Comparison of ENCODE assay signal across 7 cellular contexts in genomic region chr4:41147570-41147969, GRCh38.
DNase-seq lines count a peak whose midpoint lies in the region; ATAC-seq and TF ChIP-seq lines count a peak whose summit lies in the region.
"Not testable (repeated sequence)": the region's sequence is repeated elsewhere in the genome, so short reads cannot be mapped to it uniquely, and the experiment has no call there.

No MANE protein-coding gene starts in this region.

- peak overlapping the region; percentile 31; the same call in 1 of the 2 replicates for H2AK5ac ChIP-seq in IMR-90 (ENCODE audit: low read depth, low read length)
- not testable (repeated sequence) for H2AK5ac ChIP-seq in trophoblast cell (ENCODE audit: low read length)

- not testable (repeated sequence) for H3K27me3 ChIP-seq in IMR-90 (ENCODE audit: control insufficient read depth, insufficient read depth, low read length); fibroblast of lung (ENCODE audit: control insufficient read depth, insufficient read depth, low read length); layer of hippocampus (ENCODE audit: control insufficient read depth, insufficient read depth, low read length); trophoblast cell (ENCODE audit: insufficient read depth, low read length)

- H3K79me2 ChIP-seq in fibroblast of lung (ENCODE audit: control insufficient read depth, insufficient read depth, low read length): peaks cover 12% of the 10 kb centered on the region
- not testable (repeated sequence) for H3K79me2 ChIP-seq in trophoblast cell (ENCODE audit: control insufficient read depth, insufficient read depth, low read length, poor library complexity)

- peak overlapping the region; percentile 65 for H2BK5ac ChIP-seq in IMR-90 (ENCODE audit: low read depth, low read length, poor library complexity, severe bottlenecking)
- not testable (repeated sequence) for H2BK5ac ChIP-seq in trophoblast cell (ENCODE audit: low read depth, low read length, poor library complexity)

- not testable (repeated sequence) for ATAC-seq in IMR-90 (ENCODE audit: low read depth)

- WGBS in IMR-90 (ENCODE audit: extremely low coverage in 2 of 2, insufficient read length in 1 of 2), 2 experiments: no CpG with 5 or more reads among the region's 3 CpGs
- no CpG with 5 or more reads among the region's 3 CpGs for WGBS in trophoblast cell (ENCODE audit: extremely low coverage, insufficient coverage, insufficient read length)

- not testable (repeated sequence) for BruUV-seq in IMR-90 (replicated peaks; lab: Mats Ljungman, UMichigan)

- not testable (repeated sequence) for H3K36me3 ChIP-seq in IMR-90 (ENCODE audit: control insufficient read depth, insufficient read depth, low read length); fibroblast of lung (ENCODE audit: control insufficient read depth, insufficient read depth, low read length); trophoblast cell (ENCODE audit: control insufficient read depth in 1 of 2, insufficient read depth in 2 of 2, low read length in 2 of 2)

- H3K27me3 Mint-ChIP-seq in chondrocyte (ENCODE audit: low read depth): not testable (repeated sequence)

- H4K20me1 ChIP-seq in IMR-90 (ENCODE audit: insufficient read depth, low read length); fibroblast of lung (ENCODE audit: control insufficient read depth, extremely low read depth, insufficient read depth, low read length): not testable (repeated sequence)

- not testable (repeated sequence) for H3K9me3 ChIP-seq in IMR-90 (ENCODE audit: control insufficient read depth, insufficient read depth, low read length); fibroblast of lung (ENCODE audit: control insufficient read depth, insufficient read depth, low read depth, low read length); trophoblast cell (ENCODE audit: insufficient read depth, low read depth, low read length)

- peak overlapping the region; percentile 11 for H2BK12ac ChIP-seq in trophoblast cell (ENCODE audit: low read length)

- H4K5ac ChIP-seq in IMR-90 (ENCODE audit: low read depth, low read length): not testable (repeated sequence)

- H3K4me3 ChIP-seq in IMR-90 (ENCODE audit: insufficient read depth, low read depth, low read length); fibroblast of lung (replicated peaks in 1 of 4; ENCODE audit: control extremely low read depth in 1 of 4, insufficient read depth in 1 of 4, low read depth in 3 of 4, low read length in 4 of 4); trophoblast cell (ENCODE audit: low read depth, low read length): not testable (repeated sequence)

- H3K4ac ChIP-seq in IMR-90 (ENCODE audit: low read depth, low read length); trophoblast cell (ENCODE audit: low read depth, low read length): not testable (repeated sequence)

- H3K9ac ChIP-seq in IMR-90 (ENCODE audit: low read depth, low read length); fibroblast of lung (ENCODE audit: insufficient read depth, low read length); trophoblast cell (ENCODE audit: low read length): not testable (repeated sequence)

- H3K27ac ChIP-seq in IMR-90 (ENCODE audit: insufficient read depth, low read length); trophoblast cell (ENCODE audit: low read depth, low read length): not testable (repeated sequence)
- H3K27ac ChIP-seq in angular gyrus (ENCODE audit: low read depth, low read length) (peak overlapping the region; percentile 90), fibroblast of lung (ENCODE audit: insufficient read depth, low read length) (peak overlapping the region; percentile 72), layer of hippocampus (ENCODE audit: low read depth, low read length) (peak overlapping the region; percentile 89), substantia nigra (ENCODE audit: low read depth, low read length, poor library complexity, severe bottlenecking) (peak overlapping the region; percentile 97)

- TF ChIP-seq CTCF in IMR-90 (conservative IDR thresholded peaks at IDR 0.05; ENCODE audit: low read depth, low read length); chondrocyte (IDR thresholded peaks at IDR 0.05); fibroblast of lung (conservative IDR thresholded peaks at IDR 0.05 in 1 of 2, IDR thresholded peaks at IDR 0.05 in 1 of 2; ENCODE audit: low read depth in 1 of 2, low read length in 2 of 2): not testable (repeated sequence)

- not testable (repeated sequence) for H4K91ac ChIP-seq in IMR-90 (ENCODE audit: insufficient read depth, low read depth, low read length)
- peak overlapping the region; percentile 44 for H4K91ac ChIP-seq in trophoblast cell (ENCODE audit: low read depth, low read length)

- not testable (repeated sequence) for DNase-seq in IMR-90; chondrocyte (ENCODE audit: low spot score); fibroblast of lung (ENCODE audit: low read depth in 2 of 2); trophoblast cell; substantia nigra (lab: John Stamatoyannopoulos, UW)

- not testable (repeated sequence) for H2AK9ac ChIP-seq in IMR-90 (replicated peaks; ENCODE audit: low read depth, low read length, poor library complexity)

- not testable (repeated sequence) for H3K4me2 ChIP-seq in IMR-90 (ENCODE audit: low read depth, low read length); fibroblast of lung (ENCODE audit: extremely low read depth, insufficient read depth, low read length); trophoblast cell (ENCODE audit: low read length)

- H3K4me1 ChIP-seq in IMR-90 (ENCODE audit: control insufficient read depth, insufficient read depth, low read length) (peaks cover 27% of the 10 kb centered on the region), fibroblast of lung (ENCODE audit: control insufficient read depth, extremely low read depth, insufficient read depth, low read length) (peaks cover 33% of the 10 kb centered on the region), trophoblast cell (ENCODE audit: control insufficient read depth in 1 of 2, insufficient read depth in 2 of 2, low read length in 2 of 2) (peaks cover 10 to 17% of the 10 kb centered on the region in 2 experiments)

- H2AFZ ChIP-seq in IMR-90 (replicated peaks; ENCODE audit: low read length, poor library complexity); fibroblast of lung (ENCODE audit: low read length); trophoblast cell (ENCODE audit: insufficient read depth, low read length, poor library complexity): not testable (repeated sequence)

- H3K27ac Mint-ChIP-seq in chondrocyte (ENCODE audit: unreplicated experiment): peak overlapping the region; percentile 97

- H3K4me3 Mint-ChIP-seq in chondrocyte (ENCODE audit: unreplicated experiment): not testable (repeated sequence)

- POLR2A ChIA-PET in IMR-90 (lab: Charles Lee; ENCODE audit: unreplicated experiment): not testable (repeated sequence)

- not testable (repeated sequence) for H3K56ac ChIP-seq in IMR-90 (ENCODE audit: extremely low read depth, insufficient read depth, low read length)

- H4K12ac ChIP-seq in trophoblast cell (ENCODE audit: low read depth, low read length): not testable (repeated sequence)

- peaks cover 10% of the 10 kb centered on the region; the same call in 1 of the 2 replicates for H3K9me1 ChIP-seq in IMR-90 (ENCODE audit: insufficient read depth, low read length)

- H2BK20ac ChIP-seq in IMR-90 (ENCODE audit: low read depth, low read length): not testable (repeated sequence)

- not testable (repeated sequence) for H3K36me3 Mint-ChIP-seq in chondrocyte (ENCODE audit: low read depth)

- H3K9me3 Mint-ChIP-seq in chondrocyte (ENCODE audit: low read depth): not testable (repeated sequence)

- CTCF ChIA-PET in IMR-90 (lab: Yijun Ruan, JAX): interaction anchor here (0.6 kb wide), 1 partner anchor 1501 kb away, joined by 3 read pairs; no protein-coding TSS in a partner anchor

- dilution Hi-C loops in IMR-90 (cut with HindIII; ENCODE audit: low sequenced_read_pairs, unreplicated experiment): not testable (repeated sequence)

- TF ChIP-seq POLR2A in IMR-90 (IDR thresholded peaks at IDR 0.05; ENCODE audit: low read depth, low read length): not testable (repeated sequence)

- intact Hi-C loops in IMR-90 (cut with micrococcal nuclease): loop anchor here (10.0 kb wide), 1 partner anchor 223 kb away; no protein-coding TSS in a partner anchor

- not testable (repeated sequence) for H2BK120ac ChIP-seq in IMR-90 (ENCODE audit: low read depth, low read length); trophoblast cell (ENCODE audit: insufficient read depth, low read length, poor library complexity)

- peaks cover 27 to 43% of the 10 kb centered on the region in 2 experiments for H3K79me1 ChIP-seq in IMR-90 (ENCODE audit: low read depth in 1 of 2, low read length in 2 of 2)
- peaks cover 31% of the 10 kb centered on the region for H3K79me1 ChIP-seq in trophoblast cell (ENCODE audit: low read length)

- H3K23ac ChIP-seq in IMR-90 (ENCODE audit: low read depth, low read length); trophoblast cell (ENCODE audit: low read length): not testable (repeated sequence)

- in situ Hi-C loops in IMR-90 (cut with MboI; ENCODE audit: low sequenced_read_pairs): not testable (repeated sequence)

- not testable (repeated sequence) for H2BK15ac ChIP-seq in IMR-90 (ENCODE audit: low read depth, low read length)

- H4K8ac ChIP-seq in IMR-90 (ENCODE audit: low read depth in 2 of 2, low read length in 2 of 2) (peak overlapping the region in 1 of 2 experiments; percentile 48; a peak in 1 of 4 replicates), trophoblast cell (ENCODE audit: low read depth, low read length) (peak overlapping the region; percentile 1)

- peaks cover 82% of the 10 kb centered on the region for H3K4me1 Mint-ChIP-seq in chondrocyte (ENCODE audit: low read depth)

- H3K14ac ChIP-seq in IMR-90 (replicated peaks; ENCODE audit: low read depth, low read length); trophoblast cell (ENCODE audit: low read length): not testable (repeated sequence)

- TF ChIP-seq RAD21 in IMR-90 (IDR thresholded peaks at IDR 0.05; ENCODE audit: low read length): not testable (repeated sequence)

- H3K18ac ChIP-seq in IMR-90 (ENCODE audit: low read depth, low read length); trophoblast cell (ENCODE audit: low read length): not testable (repeated sequence)
